Comparison of ENCODE assay signal across 7 cellular contexts in genomic region chr19:45691516-45692186, GRCh38. TPM values are rescaled to one million over a fixed set of nuclear protein-coding genes. Genes with fewer than 3 reads are reported as not detected.
DNase-seq lines count a peak whose midpoint lies in the region; ATAC-seq, FAIRE-seq and TF ChIP-seq lines count a peak whose summit lies in the region.

Gene SNRPD2 (minus strand): TSS chr19:45691953. CDS start chr19:45691888, 65 bp downstream.

- TF ChIP-seq RAD21 in GM12878 (IDR thresholded peaks at IDR 0.05; ENCODE audit: insufficient read depth, low read depth, low read length): no peak

- no peak for FAIRE-seq in GM18507 (lab: Jason Lieb, UNC)
- FAIRE-seq in GM12878 (lab: Jason Lieb, UNC): no peak

- RAD21 ChIA-PET in GM12878 (lab: Charles Lee; ENCODE audit: unreplicated experiment): interaction anchor here (0.6 to 3.2 kb wide), 20 partner anchors 11 to 318 kb away, joined by 3 to 41 read pairs (median 5); partner anchors contain the start of genes DMWD, FBXO46, GIPR and SIX5

- peak; percentile 80 for DNase-seq in GM18507 (ENCODE audit: extremely low spot score, insufficient read length, low read depth)
- peak; percentile 87 to 100 for DNase-seq in NCI-H187 (lab: John Stamatoyannopoulos, UW)
- peak; percentile 83 for DNase-seq in GM12878 (ENCODE audit: low read depth, low spot score)
- peak; percentile 69 to 100 (median 94) for DNase-seq in hypothalamus (lab: John Stamatoyannopoulos, UW)
- peak; percentile 88 for DNase-seq in retinal pigment epithelial cell (ENCODE audit: low read depth)

- peak within 1 kb of the TSS; percentile 82 for H3K27ac ChIP-seq in GM12878 (ENCODE audit: control insufficient read depth, insufficient read depth)

- in situ Hi-C loops in GM12878 (cut with MboI): no loop called here

- 2% methylated on average over 36 of the region's 36 CpGs for WGBS in GM12878 (ENCODE audit: insufficient coverage, insufficient replicate concordance, low lambda C conversion rate, missing lambda C conversion rate)

- SMC1A ChIA-PET in GM12878 (lab: Charles Lee; ENCODE audit: uncharacterized antibody, unreplicated experiment): interaction anchor here (0.6 to 4.5 kb wide), 21 partner anchors 8 to 213 kb away, joined by 3 to 31 read pairs (median 4); partner anchors contain the start of genes FBXO46 and GIPR

- peak within 1 kb of the TSS; percentile 76 for H3K4me3 ChIP-seq in GM12878
- peak within 1 kb of the TSS; percentile 90 for H3K4me3 ChIP-seq in retinal pigment epithelial cell (ENCODE audit: low read length)

- BruUV-seq in GM12878 (replicated peaks; lab: Mats Ljungman, UMichigan): TSS peak; percentile 95

- no peaks in the 10 kb centered on the region for H3K9me3 ChIP-seq in GM12878 (replicated peaks; ENCODE audit: control insufficient read depth, insufficient read depth, low read length)

- peaks cover 31% of the 10 kb centered on the region for H3K79me2 ChIP-seq in GM12878 (ENCODE audit: control insufficient read depth, insufficient read depth, low read length)

- peaks cover 10% of the 10 kb centered on the region for H3K4me1 ChIP-seq in GM12878 (ENCODE audit: control insufficient read depth, insufficient read depth, low read length)

- H4K20me1 ChIP-seq in GM12878 (ENCODE audit: control insufficient read depth, insufficient read depth): no peaks in the 10 kb centered on the region

- peak; percentile 97 for TF ChIP-seq POLR2A in GM12878 (IDR thresholded peaks at IDR 0.05; ENCODE audit: low read depth, low read length)

- H3K9ac ChIP-seq in GM12878 (ENCODE audit: control insufficient read depth, insufficient read depth, low read length): peak within 1 kb of the TSS; percentile 92

- ATAC-seq in HG02885 (IDR thresholded peaks at IDR 0.05; ENCODE audit: poor library complexity, unreplicated experiment) (peak; percentile 60), GM12878 (peak; percentile 69)

- H2AFZ ChIP-seq in GM12878 (ENCODE audit: control insufficient read depth, low read depth, low read length): peak within 1 kb of the TSS; percentile 99

- peaks cover 8 to 27% of the 10 kb centered on the region in 2 experiments for H3K36me3 ChIP-seq in GM12878 (ENCODE audit: control insufficient read depth in 2 of 2, insufficient read depth in 2 of 2, low read length in 1 of 2)

- intact Hi-C loops in T-helper 2 cell treated with Interferon-gamma antibody and Interleukin-4, amounts not matched to agents 100 ng/mL and 5 ng/mL, for 36 hours (cut with micrococcal nuclease): loop anchor here (1.0 to 5.0 kb wide), 8 partner anchors 10 to 264 kb away; partner anchors contain the start of genes OPA3, SYMPK and VASP
- intact Hi-C loops in GM12878 (cut with micrococcal nuclease; ENCODE audit: unreplicated experiment): loop anchor here (5.0 kb wide), 2 partner anchors 76 to 109 kb away; partner anchors contain the start of genes OPA3 and SIX5

- peak within 1 kb of the TSS; percentile 97 for H3K4me2 ChIP-seq in GM12878 (ENCODE audit: control insufficient read depth, insufficient read depth)

- no peaks in the 10 kb centered on the region for H3K27me3 ChIP-seq in GM12878 (replicated peaks in 1 of 2; ENCODE audit: control insufficient read depth in 2 of 2, insufficient read depth in 2 of 2, low read length in 1 of 2)

- POLR2A ChIA-PET in GM12878 (lab: Charles Lee): interaction anchor here (0.6 to 4.8 kb wide), 24 partner anchors 9 to 692 kb away, joined by 3 to 54 read pairs (median 4); partner anchors contain the start of genes FBXO46, SIX5 and TRAPPC6A

- no peak for TF ChIP-seq CTCF in GM12878 (IDR thresholded peaks at IDR 0.05 in 2 of 3, conservative IDR thresholded peaks at IDR 0.05 in 1 of 3; ENCODE audit: control insufficient read depth in 2 of 3, extremely low read depth in 1 of 3, insufficient read depth in 1 of 3, low read depth in 3 of 3, low read length in 3 of 3)
- TF ChIP-seq CTCF in retinal pigment epithelial cell (conservative IDR thresholded peaks at IDR 0.05; ENCODE audit: low read depth, low read length): no peak

- TF ChIP-seq EP300 in GM12878 (IDR thresholded peaks at IDR 0.05; ENCODE audit: borderline replicate concordance in 1 of 2, control insufficient read depth in 1 of 2, low read depth in 2 of 2, low read length in 2 of 2): peak; percentile 5 to 16; a peak in 1 of 4 replicates

- CTCF ChIA-PET in GM12878 (lab: Yijun Ruan, JAX): interaction anchor here (0.6 to 4.6 kb wide), 27 partner anchors 11 to 264 kb away, joined by 3 to 73 read pairs (median 8); partner anchors contain the start of genes FBXO46, GIPR and SIX5

TF ChIP-seq in GM12878, 131 proteins besides CTCF, POLR2A, EP300 and RAD21 (continues in another document):
- TF ChIP-seq BHLHE40 (IDR thresholded peaks at IDR 0.05; ENCODE audit: borderline replicate concordance in 1 of 2, low read depth in 2 of 2, low read length in 1 of 2) (peak in 1 of 2 experiments; percentile 13; a peak in 1 of 4 replicates), NFYA (IDR thresholded peaks at IDR 0.05; ENCODE audit: borderline replicate concordance, low read depth, low read length) (no peak), POLR2AphosphoS2 (IDR thresholded peaks at IDR 0.05; ENCODE audit: low read depth, low read length) (peak; percentile 86), CBFB (IDR thresholded peaks at IDR 0.05; ENCODE audit: low read depth) (peak; percentile 52; the same call in 1 of the 2 replicates), MEF2B (IDR thresholded peaks at IDR 0.05; ENCODE audit: partially characterized antibody, poor library complexity, severe bottlenecking) (no peak), BACH1 (IDR thresholded peaks at IDR 0.05; ENCODE audit: borderline replicate concordance) (0 out of 2 replicates have a peak, but pooled peaks have one; percentile 58), ZNF207 (IDR thresholded peaks at IDR 0.05; ENCODE audit: borderline replicate concordance) (no peak), CHD1 (IDR thresholded peaks at IDR 0.05; ENCODE audit: low read depth, low read length) (no peak), NR2C1 (IDR thresholded peaks at IDR 0.05) (no peak), RUNX3 (IDR thresholded peaks at IDR 0.05; ENCODE audit: low read length) (no peak), HDAC2 (IDR thresholded peaks at IDR 0.05) (0 out of 2 replicates have a peak, but pooled peaks have one; percentile 84), TARDBP (IDR thresholded peaks at IDR 0.05; ENCODE audit: borderline replicate concordance) (no peak), TCF12 (IDR thresholded peaks at IDR 0.05; ENCODE audit: low read depth, low read length) (no peak), SMARCA5 (IDR thresholded peaks at IDR 0.05) (no peak), SREBF2 (IDR thresholded peaks at IDR 0.05; ENCODE audit: low read length) (0 out of 2 replicates have a peak, but pooled peaks have one; percentile 54), MAX (IDR thresholded peaks at IDR 0.05; ENCODE audit: low read depth, low read length) (peak; percentile 47), HCFC1 (IDR thresholded peaks at IDR 0.05; ENCODE audit: low read length) (peak; percentile 55), ZNF274 (IDR thresholded peaks at IDR 0.05; ENCODE audit: insufficient read depth, insufficient read length) (no peak), CBX3 (IDR thresholded peaks at IDR 0.05; ENCODE audit: borderline replicate concordance, low read depth) (no peak), ATF3 (IDR thresholded peaks at IDR 0.05; ENCODE audit: borderline replicate concordance, extremely low read depth, low read depth, low read length) (no peak), NKRF (conservative IDR thresholded peaks at IDR 0.05) (peak; percentile 100), RCOR1 (conservative IDR thresholded peaks at IDR 0.05; ENCODE audit: low read depth, low read length) (no peak)

RNA-seq across cellular contexts. Expression of gene SNRPD2, which starts in this region (rescaled TPM):
- total RNA-seq in T-helper 2 cell treated with Interferon-gamma antibody and Interleukin-4, amounts not matched to agents 100 ng/mL and 5 ng/mL, for 36 hours: 596 and 605 TPM in 2 replicates
- 19.1 and 20.3 TPM in 2 replicates for total RNA-seq in GM12878 (2013; cell fraction: nucleolus; rRNA removed)
- 600 and 677 TPM in 2 replicates for total RNA-seq in GM12878 (2014; rRNA removed)
- total RNA-seq in GM12878 (2014; rRNA removed; fragmentation: Illumina TruSeq; extraction: Trizol): 526 and 536 TPM in 2 replicates
- 806 and 844 TPM in 2 replicates for total RNA-seq in GM12878 (2021)
- 1,217 TPM for polyA plus RNA-seq in GM12878 (2011; ENCODE audit: low read depth)
- polyA plus RNA-seq in GM12878 (2011; rRNA removed): 939 and 1,096 TPM in 2 replicates
- 658 and 666 TPM in 2 replicates for polyA plus RNA-seq in GM12878 (2011; cell fraction: cytosol; rRNA removed)
- 281 and 330 TPM in 2 replicates for polyA plus RNA-seq in GM12878 (2011; cell fraction: nucleus; rRNA removed)
- polyA plus RNA-seq in GM12878 (2012): 408 and 604 TPM in 2 replicates
- 529 and 569 TPM in 2 replicates for polyA plus RNA-seq in GM12878 (2014; fragmentation: Illumina TruSeq; extraction: Trizol)
- polyA plus RNA-seq in GM12878 (2014; fragmentation: Nextera tagmentation; extraction: Ambion mirVana): 1,000 to 10,000 TPM; 3,237 to 3,621 TPM
- 736 and 920 TPM in 2 replicates for polyA plus RNA-seq in GM12878 (2014; rRNA removed)
- 1,000 to 10,000 TPM; 1,262 to 1,451 TPM for polyA plus RNA-seq in GM12878 (2016; fragmentation: Nextera tagmentation; extraction: Ambion mirVana)
- polyA minus RNA-seq in GM12878 (2011; rRNA and poly(A)+ RNA removed): 108 and 145 TPM in 2 replicates
- 68.6 and 75.2 TPM in 2 replicates for polyA minus RNA-seq in GM12878 (2011; cell fraction: cytosol; rRNA and poly(A)+ RNA removed)
- 41.1 and 50.2 TPM in 2 replicates for polyA minus RNA-seq in GM12878 (2011; cell fraction: nucleus; rRNA and poly(A)+ RNA removed)

Comparison
In these comparisons a context has a peak if more than half of its experiments do, and no peak if none do; other contexts are left out.
1. Peak in every context shown above with its lines: DNase-seq, ATAC-seq, H3K4me3 ChIP-seq and H3K27ac ChIP-seq.